ENCODE assay signal across 9 cellular contexts in genomic region chr20:56628015-56628872, GRCh38. TPM values are rescaled to one million over a fixed set of nuclear protein-coding genes. Genes with fewer than 3 reads are reported as not detected.
A peak's percentile ranks its signal among the peaks of the same experiment; 100 is the strongest.
DNase-seq lines count a peak whose midpoint lies in the region; ATAC-seq and TF ChIP-seq lines count a peak whose summit lies in the region.
"Had no signal": no experiment of that assay in that cellular context is flagged by ENCODE, and none has a peak within 500 bp of the region (broad histone marks: within the 10 kb centered on the region; RNA-seq: fewer than 3 reads in every experiment).

No MANE protein-coding gene starts in this region.

- no TSS peak for BruUV-seq in Panc1 (replicated peaks; lab: Mats Ljungman, UMichigan)

- CTCF ChIA-PET in Panc1 (lab: Charles Lee) = no interaction called here

- ATAC-seq in Panc1 = peak; percentile 70
- ATAC-seq in GM21528 (IDR thresholded peaks at IDR 0.05; ENCODE audit: low FRiP score, unreplicated experiment) = no peak
- ATAC-seq in HG02642 (IDR thresholded peaks at IDR 0.05; ENCODE audit: poor library complexity, unreplicated experiment) = no peak

- TF ChIP-seq POLR2A in ovary (IDR thresholded peaks at IDR 0.05) = no peak

- H3K36me3 ChIP-seq in Panc1 (ENCODE audit: control insufficient read depth, insufficient read depth, low read length) = peaks cover 5% of the 10 kb centered on the region; the same call in 1 of the 2 replicates
- H3K36me3 ChIP-seq in esophagus (ENCODE audit: control insufficient read depth in 2 of 2, insufficient read depth in 2 of 2, low read length in 1 of 2) = peaks cover 0 to 6% of the 10 kb centered on the region in 2 donors
- no peaks in the 10 kb centered on the region for H3K36me3 ChIP-seq in ovary

- no peak for TF ChIP-seq EP300 in ovary (IDR thresholded peaks at IDR 0.05)

- TF ChIP-seq CTCF in Panc1 (IDR thresholded peaks at IDR 0.05) (no peak), ovary (IDR thresholded peaks at IDR 0.05) (no peak)

- DNase-seq in EL (peak; percentile 43), Panc1 (ENCODE audit: low read depth, low spot score) (no peak), ovary (no peak), pons (ENCODE audit: low spot score) (no peak), NCI-H2171 (lab: John Stamatoyannopoulos, UW) (no peak)
- DNase-seq: GOT3 had no signal

- in situ Hi-C loops in Panc1 (cut with HindIII; ENCODE audit: low pct_unique_long_range_greater_than_20kb, low sequenced_read_pairs) = no loop called here

- 0 out of 2 replicates have a peak, but pooled peaks cover 4% of the 10 kb centered on the region for H3K4me1 ChIP-seq in Panc1 (ENCODE audit: control insufficient read depth, insufficient read depth, low read length)
- H3K4me1 ChIP-seq in esophagus (ENCODE audit: control insufficient read depth in 2 of 2, insufficient read depth in 2 of 2, low read length in 1 of 2) = peaks cover 10 to 13% of the 10 kb centered on the region in 2 donors
- H3K4me1 ChIP-seq in ovary (ENCODE audit: insufficient read depth) = peaks cover 7% of the 10 kb centered on the region

- peak overlapping the region; percentile 68 to 88 for H3K4me3 ChIP-seq in Panc1 (ENCODE audit: low read depth in 2 of 2, low read length in 2 of 2)
- H3K4me3 ChIP-seq in esophagus (ENCODE audit: low read depth in 1 of 2, low read length in 2 of 2) = peak overlapping the region; percentile 42 to 85
- peak overlapping the region; percentile 14 for H3K4me3 ChIP-seq in ovary

- H3K9me3 ChIP-seq in Panc1 (ENCODE audit: control insufficient read depth, insufficient read depth, low read depth, low read length) (no peaks in the 10 kb centered on the region), esophagus (ENCODE audit: control insufficient read depth in 2 of 2, insufficient read depth in 1 of 2, low read depth in 1 of 2, low read length in 1 of 2) (no peaks in the 10 kb centered on the region), ovary (no peaks in the 10 kb centered on the region)

- POLR2A ChIA-PET in Panc1 (lab: Charles Lee) = interaction anchor here (0.6 kb wide), 1 partner anchor 217 kb away, joined by 3 read pairs; no protein-coding TSS in a partner anchor

- H3K27ac ChIP-seq in Panc1 (ENCODE audit: low read length) (no peak overlapping the region), esophagus (ENCODE audit: low read depth in 2 of 2, low read length in 1 of 2) (peak overlapping the region; percentile 57 to 67), ovary (no peak overlapping the region)

- intact Hi-C loops in Panc1 (cut with micrococcal nuclease; ENCODE audit: unreplicated experiment) (loop anchor here (5.0 kb wide), 1 partner anchor 344 kb away; no protein-coding TSS in a partner anchor), ovary (cut with DNase I) (no loop called here)

- H3K27me3 ChIP-seq in Panc1 (ENCODE audit: control insufficient read depth, insufficient read depth, low read length) (no peaks in the 10 kb centered on the region), esophagus (ENCODE audit: control insufficient read depth in 1 of 2, insufficient read depth in 2 of 2, low read length in 2 of 2) (peaks cover 0 to 6% of the 10 kb centered on the region in 2 donors), ovary (no peaks in the 10 kb centered on the region)

- WGBS in esophagus, 2 donors = 5 to 9% methylated on average over 48 of the region's 48 CpGs
- WGBS in ovary, 3 donors = 2 to 4% (median 4%) methylated on average over 44 to 48 of the region's 48 CpGs

RNA-seq across cellular contexts. Expression of gene TFAP2C, which starts 0.9 kb away (rescaled TPM):
- total RNA-seq in Panc1 (2021; ENCODE audit: unreplicated experiment) (2.8 TPM), ovary (1 to 10 TPM in 4 of 7 donors, under 1 TPM in 3; 0.23 to 7.7 (median 1.1) TPM)
- 1.9 TPM for polyA plus RNA-seq in Panc1 (2012; ENCODE audit: insufficient read length)
- polyA plus RNA-seq in esophagus (10 to 100 TPM; 18.3 to 18.6 TPM), ovary (under 1 TPM; 0.18 TPM)

Comparison
In these comparisons a context has a peak if more than half of its experiments do, and no peak if none do; other contexts are left out.
1. H3K27ac ChIP-seq: peak in esophagus (2 of 2); none in Panc1 (single experiment) and ovary (0 of 2).
2. H3K4me3 ChIP-seq: peak in every context shown above with its lines; median percentile 78 in Panc1; 64 in esophagus; 14 in ovary.